9 cellular contexts compared by ENCODE assay signal in genomic region chr9:94861589-94862241, GRCh38.
A peak's percentile ranks its signal among the peaks of the same experiment; 100 is the strongest.
DNase-seq lines count a peak whose midpoint lies in the region; ATAC-seq, FAIRE-seq and TF ChIP-seq lines count a peak whose summit lies in the region.
"Had no signal": no experiment of that assay in that cellular context is flagged by ENCODE, and none has a peak within 500 bp of the region (broad histone marks: within the 10 kb centered on the region; RNA-seq: fewer than 3 reads in every experiment).

No MANE protein-coding gene starts in this region.

- H3K27ac ChIP-seq in liver (ENCODE audit: low read depth in 1 of 2, low read length in 2 of 2), result peak overlapping the region; percentile 88 to 93

- POLR2A ChIA-PET in activated CD8-positive, alpha-beta T cell treated with anti-CD3 and anti-CD28 coated beads, Interleukin-2, amount 10 ng/mL, durations not matched to agents 7 days and 5 days (lab: Charles Lee), result interaction anchor here (0.7 to 1.7 kb wide), 2 partner anchors 10 to 1023 kb away, joined by 3 to 8 read pairs; no protein-coding TSS in a partner anchor

- WGBS in liver, result 32% methylated on average over 11 of the region's 11 CpGs

- H3K9ac ChIP-seq in liver (ENCODE audit: low read depth in 1 of 2, low read length in 2 of 2), result peak overlapping the region; percentile 35 to 49

- FAIRE-seq in H54 (lab: Jason Lieb, UNC), result peak; percentile 58

- H3K4me3 Mint-ChIP-seq in activated CD8-positive, alpha-beta T cell treated with anti-CD3 and anti-CD28 coated beads, Interleukin-2, amount 10 ng/mL, durations not matched to agents 7 days and 5 days, result peak overlapping the region; percentile 59

- TF ChIP-seq POLR2A in H54 (IDR thresholded peaks at IDR 0.05; ENCODE audit: low read depth, low read length), result no peak

- no peaks in the 10 kb centered on the region for H3K9me3 Mint-ChIP-seq in activated CD8-positive, alpha-beta T cell treated with anti-CD3 and anti-CD28 coated beads, Interleukin-2, amount 10 ng/mL, durations not matched to agents 7 days and 5 days (ENCODE audit: insufficient read depth)

- CTCF ChIA-PET in activated CD8-positive, alpha-beta T cell treated with anti-CD3 and anti-CD28 coated beads, Interleukin-2, amount 10 ng/mL, durations not matched to agents 7 days and 5 days (lab: Charles Lee), result interaction anchor here (0.9 to 1.4 kb wide), 5 partner anchors 9 to 407 kb away, joined by 3 to 4 read pairs (median 3); no protein-coding TSS in a partner anchor

- no peaks in the 10 kb centered on the region for H3K27me3 ChIP-seq in liver (ENCODE audit: control insufficient read depth in 4 of 4, insufficient read depth in 4 of 4, low read length in 3 of 4)

- ATAC-seq in activated CD8-positive, alpha-beta T cell treated with anti-CD3 and anti-CD28 coated beads, Interleukin-2, amount 10 ng/mL, durations not matched to agents 7 days and 5 days, result no peak

- H3K27ac Mint-ChIP-seq in activated CD8-positive, alpha-beta T cell treated with anti-CD3 and anti-CD28 coated beads, Interleukin-2, amount 10 ng/mL, durations not matched to agents 7 days and 5 days, result peak overlapping the region; percentile 91

- H3K9me3 ChIP-seq in liver (ENCODE audit: control insufficient read depth in 4 of 4, low read length in 3 of 4), result no peaks in the 10 kb centered on the region

- no peak overlapping the region for H3K4me3 ChIP-seq in liver (ENCODE audit: low read depth in 1 of 3, low read length in 3 of 3)

- TF ChIP-seq CTCF in liver (IDR thresholded peaks at IDR 0.05; ENCODE audit: low read depth, low read length, missing input control), result no peak

- H3K4me1 Mint-ChIP-seq in activated CD8-positive, alpha-beta T cell treated with anti-CD3 and anti-CD28 coated beads, Interleukin-2, amount 10 ng/mL, durations not matched to agents 7 days and 5 days (ENCODE audit: low read depth), result peaks cover 39% of the 10 kb centered on the region

- H3K4me1 ChIP-seq in liver (ENCODE audit: control insufficient read depth in 4 of 4, insufficient read depth in 4 of 4, low read length in 3 of 4), result peaks cover 4 to 21% (median 7%) of the 10 kb centered on the region in 4 donors

- DNase-seq in AG08395 (ENCODE audit: low spot score), result peak; percentile 76
- DNase-seq in H54 (ENCODE audit: insufficient read length, low spot score), result no peak
- peak; percentile 27 for DNase-seq in activated CD8-positive, alpha-beta T cell treated with anti-CD3 and anti-CD28 coated beads, Interleukin-2, amount 10 ng/mL, durations not matched to agents 7 days and 5 days
- no peak for DNase-seq in activated gamma-delta T cell treated with Interleukin-2 at 50 U/mL for 16 hours
- DNase-seq in middle frontal gyrus (ENCODE audit: extremely low spot score, low spot score), result no peak
- DNase-seq in cerebellar cortex (ENCODE audit: low spot score), result no peak
- no peak for DNase-seq in activated CD4-positive, alpha-beta T cell treated with anti-CD3 and anti-CD28 coated beads for 1 hour

- peak; percentile 44 to 55 for TF ChIP-seq RAD21 in liver (IDR thresholded peaks at IDR 0.05)

- H3K36me3 Mint-ChIP-seq in activated CD8-positive, alpha-beta T cell treated with anti-CD3 and anti-CD28 coated beads, Interleukin-2, amount 10 ng/mL, durations not matched to agents 7 days and 5 days (ENCODE audit: low read depth), result peaks cover 3% of the 10 kb centered on the region

- peaks cover 13% of the 10 kb centered on the region for H3K27me3 Mint-ChIP-seq in activated CD8-positive, alpha-beta T cell treated with anti-CD3 and anti-CD28 coated beads, Interleukin-2, amount 10 ng/mL, durations not matched to agents 7 days and 5 days (ENCODE audit: low read depth)
- H3K27me3 Mint-ChIP-seq: brain had no signal

- H3K36me3 ChIP-seq in liver (ENCODE audit: control insufficient read depth in 4 of 4, insufficient read depth in 3 of 4, low read depth in 1 of 4, low read length in 3 of 4), result no peaks in the 10 kb centered on the region

TF ChIP-seq in liver, 16 proteins besides CTCF, POLR2A, EP300 and RAD21:
- TF ChIP-seq FOXA2 (IDR thresholded peaks at IDR 0.05) (peak; percentile 35), NR2F2 (IDR thresholded peaks at IDR 0.05) (peak; percentile 6), HNF4A (conservative IDR thresholded peaks at IDR 0.05) (peak in 1 of 2 donors; percentile 65), EGR1 (IDR thresholded peaks at IDR 0.05; ENCODE audit: low read depth in 2 of 2) (peak in 1 of 2 donors; percentile 92), TAF1 (conservative IDR thresholded peaks at IDR 0.05) (peak; percentile 33), ZBTB33 (IDR thresholded peaks at IDR 0.05) (no peak), MAX (IDR thresholded peaks at IDR 0.05) (peak; percentile 76), JUND (IDR thresholded peaks at IDR 0.05) (peak; percentile 82 to 97), SP1 (IDR thresholded peaks at IDR 0.05) (peak; percentile 49), REST (IDR thresholded peaks at IDR 0.05) (peak; percentile 65), YY1 (IDR thresholded peaks at IDR 0.05) (peak; percentile 59), ATF3 (IDR thresholded peaks at IDR 0.05) (peak; percentile 16), HNF4G (IDR thresholded peaks at IDR 0.05) (no peak), RXRA (IDR thresholded peaks at IDR 0.05) (peak in 1 of 2 donors; percentile 79), FOXA1 (IDR thresholded peaks at IDR 0.05) (peak; percentile 46), GABPA (IDR thresholded peaks at IDR 0.05 in 1 of 2, conservative IDR thresholded peaks at IDR 0.05 in 1 of 2) (no peak)

Comparison
In these comparisons a context has a peak if more than half of its experiments do, and no peak if none do; other contexts are left out.
1. DNase-seq: peak in AG08395 (single experiment) and activated CD8-positive, alpha-beta T cell treated with anti-CD3 and anti-CD28 coated beads, Interleukin-2, amount 10 ng/mL, durations not matched to agents 7 days and 5 days (single experiment); none in H54 (single experiment), activated gamma-delta T cell treated with Interleukin-2 at 50 U/mL for 16 hours (single experiment), middle frontal gyrus (single experiment), cerebellar cortex (single experiment) and activated CD4-positive, alpha-beta T cell treated with anti-CD3 and anti-CD28 coated beads for 1 hour (single experiment).